In the genomic region with DNA sequence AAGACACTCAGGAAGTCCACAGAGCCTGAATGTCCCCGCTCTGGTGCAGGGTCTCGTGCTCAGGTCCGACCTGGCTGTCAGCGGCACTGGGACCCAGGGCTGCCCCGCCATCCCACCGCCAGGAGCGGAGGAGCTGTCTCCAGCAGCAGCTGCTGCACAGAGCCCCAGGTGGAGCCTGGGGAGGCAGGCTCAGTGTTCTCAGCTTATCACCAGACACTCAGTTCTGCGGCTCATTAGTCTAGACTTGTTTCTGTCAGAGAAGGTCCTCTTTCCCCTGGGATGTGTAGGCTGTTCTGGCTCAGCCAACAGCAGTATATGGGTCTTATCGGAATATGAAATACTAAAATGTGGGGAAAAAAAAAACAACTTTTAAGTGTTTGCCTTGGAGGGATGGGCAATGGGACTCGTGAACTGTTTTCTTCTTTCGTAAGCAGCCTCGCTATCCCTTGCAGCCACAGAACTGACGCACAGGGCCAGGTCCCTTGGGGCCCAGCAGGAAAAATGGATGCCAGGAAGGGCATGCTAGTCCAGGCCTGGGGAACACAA, we compare ENCODE assay signal across 10 cellular contexts.
A peak's percentile ranks its signal among the peaks of the same experiment; 100 is the strongest.
DNase-seq lines count a peak whose midpoint lies in the region; ATAC-seq and TF ChIP-seq lines count a peak whose summit lies in the region.
"Had no signal": no experiment of that assay in that cellular context is flagged by ENCODE, and none has a peak within 500 bp of the region (broad histone marks: within the 10 kb centered on the region; RNA-seq: fewer than 3 reads in every experiment).

No MANE protein-coding gene starts in this region.

- no peak overlapping the region for H3K9ac ChIP-seq in mesendoderm (ENCODE audit: low read length)

- no peaks in the 10 kb centered on the region for H3K79me1 ChIP-seq in mesendoderm (ENCODE audit: low read length)

- no peaks in the 10 kb centered on the region for H3K9me3 ChIP-seq in thymus (ENCODE audit: control insufficient read depth)

- no peak overlapping the region for H3K18ac ChIP-seq in mesendoderm (ENCODE audit: low read length)

- DNase-seq in NCI-H1436 (lab: John Stamatoyannopoulos, UW) (peak; percentile 62), hepatic stellate cell (ENCODE audit: low spot score) (peak; percentile 84), mesendoderm (no peak)
- DNase-seq: activated CD8-positive, alpha-beta T cell treated with anti-CD3 and anti-CD28 coated beads, Interleukin-2, amount 10 ng/mL, durations not matched to agents 7 days and 5 days had no signal

- H3K4me3 ChIP-seq in thymus (ENCODE audit: low read length) = no peak overlapping the region
- H3K4me3 ChIP-seq in mesendoderm (ENCODE audit: low read length) = no peak overlapping the region
- H3K4me3 ChIP-seq: SK-N-MC had no signal

- no peak overlapping the region for H3K56ac ChIP-seq in mesendoderm (ENCODE audit: low read length)

- no peak overlapping the region for H3K4me3 Mint-ChIP-seq in brain
- H3K4me3 Mint-ChIP-seq: activated CD8-positive, alpha-beta T cell treated with anti-CD3 and anti-CD28 coated beads, Interleukin-2, amount 10 ng/mL, durations not matched to agents 7 days and 5 days; nephron had no signal

- no peak overlapping the region for H4K5ac ChIP-seq in mesendoderm (ENCODE audit: low read length)

- no peak for TF ChIP-seq CTCF in brain (conservative IDR thresholded peaks at IDR 0.05)

- H3K27me3 Mint-ChIP-seq in brain = peaks cover 7% of the 10 kb centered on the region

- H2AK5ac ChIP-seq in mesendoderm (ENCODE audit: low read length) = no peak overlapping the region

- H2BK120ac ChIP-seq in mesendoderm (ENCODE audit: low read depth, low read length) = no peak overlapping the region

- ATAC-seq in HG02885 (IDR thresholded peaks at IDR 0.05; ENCODE audit: poor library complexity, unreplicated experiment) = no peak
- ATAC-seq in HG03135 (IDR thresholded peaks at IDR 0.05; ENCODE audit: unreplicated experiment) = no peak
- ATAC-seq: activated CD8-positive, alpha-beta T cell treated with anti-CD3 and anti-CD28 coated beads, Interleukin-2, amount 10 ng/mL, durations not matched to agents 7 days and 5 days had no signal

- H3K4me1 ChIP-seq in thymus (ENCODE audit: control insufficient read depth, insufficient read depth, low read length) (peaks cover 29% of the 10 kb centered on the region), mesendoderm (ENCODE audit: control insufficient read depth, low read depth, low read length) (peaks cover 4% of the 10 kb centered on the region)

- peak overlapping the region; percentile 18 for H3K27ac ChIP-seq in thymus (ENCODE audit: low read depth)
- H3K27ac ChIP-seq in mesendoderm (ENCODE audit: low read depth, low read length) = no peak overlapping the region
- H3K27ac ChIP-seq: SK-N-MC had no signal

- H3K36me3 ChIP-seq in thymus (ENCODE audit: control insufficient read depth, insufficient read depth) (no peaks in the 10 kb centered on the region), mesendoderm (ENCODE audit: control insufficient read depth, insufficient read depth, low read length) (no peaks in the 10 kb centered on the region)

- H3K27me3 ChIP-seq in thymus (ENCODE audit: control insufficient read depth, insufficient read depth) (no peaks in the 10 kb centered on the region), mesendoderm (ENCODE audit: insufficient read depth, low read length, poor library complexity) (no peaks in the 10 kb centered on the region)

- H3K23ac ChIP-seq in mesendoderm (ENCODE audit: low read length) = no peak overlapping the region

- H4K8ac ChIP-seq in mesendoderm (ENCODE audit: low read depth, low read length) = no peak overlapping the region

- H2BK5ac ChIP-seq in mesendoderm (ENCODE audit: low read length) = no peak overlapping the region

- H3K36me3 Mint-ChIP-seq in brain = no peaks in the 10 kb centered on the region

- H3K4me2 ChIP-seq in mesendoderm (ENCODE audit: low read length) = no peak overlapping the region

- 91% methylated on average over 13 of the region's 13 CpGs for WGBS in thymus
- WGBS in mesendoderm (ENCODE audit: extremely low coverage, insufficient coverage, low lambda C conversion rate) = no CpG with 5 or more reads among the region's 13 CpGs

- no peaks in the 10 kb centered on the region for H3K79me2 ChIP-seq in mesendoderm (ENCODE audit: control insufficient read depth, insufficient read depth, low read length)

- peaks cover 18 to 25% (median 23%) of the 10 kb centered on the region in 5 experiments for H3K9me3 Mint-ChIP-seq in brain

- no peak overlapping the region for H2BK15ac ChIP-seq in mesendoderm (replicated peaks; ENCODE audit: low read depth)

- H3K27ac Mint-ChIP-seq in brain = peak overlapping the region in 3 of 5 experiments; percentile 12 to 27 (median 23)
- H3K27ac Mint-ChIP-seq: nephron had no signal

- no peak overlapping the region for H3K4ac ChIP-seq in mesendoderm (ENCODE audit: low read depth, low read length)

- H3K4me1 Mint-ChIP-seq in brain = peaks cover 25% of the 10 kb centered on the region
- H3K4me1 Mint-ChIP-seq: nephron had no signal
